ENCODE assay signal across 19 cellular contexts in genomic region chr1:63874278-63874880, GRCh38.
DNase-seq lines count a peak whose midpoint lies in the region; ATAC-seq and TF ChIP-seq lines count a peak whose summit lies in the region.
"Had no signal": no experiment of that assay in that cellular context is flagged by ENCODE, and none has a peak within 500 bp of the region (broad histone marks: within the 10 kb centered on the region; RNA-seq: fewer than 3 reads in every experiment).

No MANE protein-coding gene starts in this region.

- H2AFZ ChIP-seq in HCT116 (ENCODE audit: low read depth, low read length, poor library complexity, severe bottlenecking), result no peak overlapping the region

- H3K36me3 ChIP-seq in HCT116 (ENCODE audit: control insufficient read depth in 1 of 2, insufficient read depth in 2 of 2, low read length in 2 of 2), result no peaks in the 10 kb centered on the region
- no peaks in the 10 kb centered on the region for H3K36me3 ChIP-seq in lung (ENCODE audit: control insufficient read depth in 2 of 2, insufficient read depth in 2 of 2, low read length in 2 of 2)
- no peaks in the 10 kb centered on the region for H3K36me3 ChIP-seq in body of pancreas (replicated peaks in 1 of 2; ENCODE audit: insufficient read depth in 1 of 2, low read depth in 2 of 2)
- H3K36me3 ChIP-seq: right lobe of liver, uterus had no signal

- DNase-seq in A172 (ENCODE audit: low spot score), result peak; percentile 70
- DNase-seq in HCT116 (ENCODE audit: low read depth, low spot score), result no peak
- peak; percentile 40 for DNase-seq in astrocyte of the hippocampus (ENCODE audit: low read depth, low spot score)
- no peak for DNase-seq in lung (ENCODE audit: low spot score)
- no peak for DNase-seq in body of pancreas
- DNase-seq in central memory CD4-positive, alpha-beta T cell, result no peak
- DNase-seq: activated CD8-positive, alpha-beta memory T cell treated with anti-CD3 and anti-CD28 coated beads for 24 hours; activated naive CD4-positive, alpha-beta T cell treated with Interleukin-2 at 50 U/mL for 16 hours; Caco-2; erythroblast; KBM-7; NCI-H1417; NCI-H345; right lobe of liver; uterus had no signal

- no peaks in the 10 kb centered on the region for H3K27me3 ChIP-seq in HCT116 (ENCODE audit: insufficient read depth, low read length)
- H3K27me3 ChIP-seq in lung (ENCODE audit: control insufficient read depth, insufficient read depth), result no peaks in the 10 kb centered on the region
- no peaks in the 10 kb centered on the region for H3K27me3 ChIP-seq in body of pancreas
- H3K27me3 ChIP-seq: right lobe of liver, uterus had no signal

- 39 to 69% methylated on average over 1 of the region's 1 CpG for WGBS in lung, 2 donors
- 23 to 41% methylated on average over 1 of the region's 1 CpG for WGBS in body of pancreas, 2 donors

- intact Hi-C loops in HCT116 (cut with micrococcal nuclease) (no loop called here), body of pancreas (cut with DNase I) (no loop called here)

- no peak overlapping the region for H3K4me3 ChIP-seq in HCT116 (replicated peaks in 1 of 2; ENCODE audit: low read depth in 1 of 2, low read length in 2 of 2)
- no peak overlapping the region for H3K4me3 ChIP-seq in lung
- no peak overlapping the region for H3K4me3 ChIP-seq in body of pancreas
- H3K4me3 ChIP-seq: right lobe of liver, uterus had no signal

- H3K27ac ChIP-seq in HCT116 (ENCODE audit: low read depth, low read length), result no peak overlapping the region
- H3K27ac ChIP-seq in lung (ENCODE audit: low read depth in 1 of 2, low read length in 1 of 2), result peak overlapping the region in 1 of 2 donors; percentile 64
- H3K27ac ChIP-seq in body of pancreas, result no peak overlapping the region
- H3K27ac ChIP-seq: right lobe of liver, VCaP had no signal

- CTCF ChIA-PET in HCT116 (lab: Charles Lee), result no interaction called here

- H3K9ac ChIP-seq in HCT116 (ENCODE audit: low read length), result no peak overlapping the region

- TF ChIP-seq POLR2A in HCT116 (IDR thresholded peaks at IDR 0.05; ENCODE audit: borderline replicate concordance, extremely low read depth, insufficient read depth, insufficient read length) (no peak), body of pancreas (IDR thresholded peaks at IDR 0.05) (no peak)

- RAD21 ChIA-PET in HCT116 (lab: Charles Lee; ENCODE audit: low non-redundant PET in 1 of 2, low total read pairs in 2 of 2, uncharacterized antibody in 2 of 2, unreplicated experiment in 2 of 2), result no interaction called here

- H3K79me2 ChIP-seq in HCT116 (ENCODE audit: insufficient read depth, low read length), result no peaks in the 10 kb centered on the region

- no peak for TF ChIP-seq RAD21 in HCT116 (IDR thresholded peaks at IDR 0.05; ENCODE audit: low read depth)

- H3K4me1 ChIP-seq in HCT116 (ENCODE audit: control insufficient read depth in 1 of 2, insufficient read depth in 2 of 2, low read length in 2 of 2), result peaks cover 18 to 45% of the 10 kb centered on the region in 2 experiments
- peaks cover 0 to 29% of the 10 kb centered on the region in 2 donors for H3K4me1 ChIP-seq in lung (ENCODE audit: control insufficient read depth in 2 of 2, insufficient read depth in 2 of 2, low read length in 2 of 2)
- peaks cover 27% of the 10 kb centered on the region for H3K4me1 ChIP-seq in body of pancreas
- H3K4me1 ChIP-seq: right lobe of liver, uterus had no signal

- BruUV-seq in HCT116 (replicated peaks; lab: Mats Ljungman, UMichigan), result no TSS peak

- no peaks in the 10 kb centered on the region for H4K20me1 ChIP-seq in HCT116 (ENCODE audit: insufficient read depth)

- TF ChIP-seq CTCF in HCT116 (IDR thresholded peaks at IDR 0.05 in 2 of 3, conservative IDR thresholded peaks at IDR 0.05 in 1 of 3; ENCODE audit: borderline replicate concordance in 1 of 3, insufficient read depth in 1 of 3, low read depth in 2 of 3, low read length in 2 of 3), result no peak
- no peak for TF ChIP-seq CTCF in lung (IDR thresholded peaks at IDR 0.05; ENCODE audit: control extremely low read depth, extremely low read depth)
- no peak for TF ChIP-seq CTCF in body of pancreas (IDR thresholded peaks at IDR 0.05)

- H3K9me2 ChIP-seq in HCT116 (ENCODE audit: insufficient read depth), result no peaks in the 10 kb centered on the region

- no peaks in the 10 kb centered on the region for H3K9me3 ChIP-seq in HCT116 (ENCODE audit: control insufficient read depth in 1 of 2, insufficient read depth in 1 of 2, low read depth in 1 of 2, low read length in 2 of 2)
- no peaks in the 10 kb centered on the region for H3K9me3 ChIP-seq in lung (ENCODE audit: control insufficient read depth in 2 of 2, insufficient read depth in 1 of 2, low read length in 1 of 2)
- H3K9me3 ChIP-seq in body of pancreas, result no peaks in the 10 kb centered on the region
- H3K9me3 ChIP-seq: Caco-2, right lobe of liver, uterus had no signal

- no peak for ATAC-seq in HCT116
- ATAC-seq in lung (ENCODE audit: insufficient read depth, low FRiP score), result peak; percentile 36
- no peak for ATAC-seq in GM18870 (IDR thresholded peaks at IDR 0.05; ENCODE audit: unreplicated experiment)
- ATAC-seq in body of pancreas, result no peak
- no peak for ATAC-seq in GM18858 (IDR thresholded peaks at IDR 0.05; ENCODE audit: unreplicated experiment)
- ATAC-seq: right lobe of liver; stimulated activated effector memory CD8-positive, alpha-beta T cell treated with anti-CD3 and anti-CD28 coated beads, Interleukin-12 subunit alpha, Interleukin-12 subunit beta, amount 100 ng/mL, for 72 hours had no signal

- H3K4me2 ChIP-seq in HCT116 (ENCODE audit: low read length), result 0 out of 2 replicates have a peak overlapping the region, but pooled peaks have one; percentile 18

- POLR2A ChIA-PET in HCT116 (lab: Charles Lee), result no interaction called here

TF ChIP-seq in HCT116, 20 proteins besides CTCF, POLR2A, EP300 and RAD21:
- TF ChIP-seq REST (IDR thresholded peaks at IDR 0.05; ENCODE audit: low read depth) (no peak), CEBPB (IDR thresholded peaks at IDR 0.05; ENCODE audit: low read depth) (no peak), ELF1 (IDR thresholded peaks at IDR 0.05; ENCODE audit: borderline replicate concordance, low read depth) (no peak), MAX (IDR thresholded peaks at IDR 0.05) (no peak), CBX3 (IDR thresholded peaks at IDR 0.05; ENCODE audit: low read depth) (no peak), JUND (IDR thresholded peaks at IDR 0.05) (no peak)

Comparison
In these comparisons a context has a peak if more than half of its experiments do, and no peak if none do; other contexts are left out.
1. DNase-seq: peak in A172 (single experiment) and astrocyte of the hippocampus (single experiment); none in HCT116 (single experiment), lung (single experiment), body of pancreas (0 of 4) and central memory CD4-positive, alpha-beta T cell (single experiment).